In the genomic region with DNA sequence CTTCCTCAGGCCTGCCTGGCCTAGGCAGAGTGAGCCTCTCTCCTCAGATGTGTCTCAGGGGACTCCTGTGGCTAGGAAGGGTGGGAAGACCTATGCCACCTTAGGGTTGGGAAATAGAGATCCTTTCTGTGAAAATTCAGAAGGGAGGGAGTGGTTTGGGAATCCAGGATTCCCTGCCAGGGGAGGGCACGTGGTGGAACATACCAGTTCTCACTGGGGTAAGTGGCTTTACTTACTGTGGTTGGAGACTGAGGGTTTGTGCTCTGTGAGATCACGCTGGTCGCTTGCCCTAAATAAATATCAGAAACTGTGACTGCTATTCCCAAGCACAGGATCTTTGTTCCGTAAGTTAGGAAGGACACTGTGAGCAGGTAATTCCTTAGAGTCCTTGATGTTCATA, we compare ENCODE assay signal across 21 cellular contexts. TPM values are rescaled to one million over a fixed set of nuclear protein-coding genes. Genes with fewer than 3 reads are reported as not detected.
"Had no signal": no experiment of that assay in that cellular context is flagged by ENCODE, and none has a peak within 500 bp of the region (broad histone marks: within the 10 kb centered on the region; RNA-seq: fewer than 3 reads in every experiment).

No MANE protein-coding gene starts in this region.

- H3K4me3 ChIP-seq: coronary artery, hepatocyte, sigmoid colon, smooth muscle cell, tibial artery, uterus had no signal

- H3K79me2 ChIP-seq: hepatocyte had no signal

- H3K4me2 ChIP-seq: hepatocyte, smooth muscle cell had no signal

- H3K27me3 ChIP-seq: hepatocyte, sigmoid colon, tibial artery, uterus had no signal

- H2AFZ ChIP-seq: hepatocyte had no signal

- DNase-seq: activated CD4-positive, alpha-beta T cell treated with anti-CD3 and anti-CD28 coated beads for 1 hour; activated CD8-positive, alpha-beta memory T cell treated with anti-CD3 and anti-CD28 coated beads, Interleukin-2, amount 50 U/mL, for 48 hours; activated effector memory CD4-positive, alpha-beta T cell treated with Interleukin-2 at 50 U/mL for 16 hours; activated naive CD4-positive, alpha-beta T cell treated with anti-CD3 and anti-CD28 coated beads for 36 hours; activated naive CD8-positive, alpha-beta T cell treated with anti-CD3 and anti-CD28 coated beads, Interleukin-2, amount 10 ng/mL, durations not matched to agents 7 days and 5 days; activated T-cell treated with anti-CD3 and anti-CD28 coated beads, Interleukin-2, amount 50 U/mL, for 48 hours; amniotic stem cell; endodermal cell; nucleus accumbens; sigmoid colon; stimulated activated CD4-positive, alpha-beta T cell treated with anti-CD3 and anti-CD28 coated beads, Interleukin-15, amount 100 ng/mL, for 24 hours; stimulated activated CD4-positive, alpha-beta T cell treated with anti-CD3 and anti-CD28 coated beads, Interleukin-2, amount 100 ng/mL, for 48 hours; stimulated activated CD8-positive, alpha-beta memory T cell treated with anti-CD3 and anti-CD28 coated beads, Interleukin-4, amount 100 ng/mL, for 48 hours; stimulated activated naive CD4-positive, alpha-beta T cell; T-helper 9 cell; tibial artery; uterus had no signal

- H3K9me3 ChIP-seq: tibial artery had no signal

- H3K36me3 ChIP-seq: sigmoid colon, tibial artery, uterus had no signal

- H3K27ac ChIP-seq: coronary artery, hepatocyte, sigmoid colon, tibial artery, uterus had no signal

- H3K4me1 ChIP-seq: sigmoid colon, tibial artery, uterus had no signal

RNA-seq across cellular contexts. Expression of a gene that starts 16.9 kb away (rescaled TPM):
- total RNA-seq: myocyte had no signal
